ENCODE assay signal across 9 cellular contexts in genomic region chr3:117997201-117998049, GRCh38.
DNase-seq lines count a peak whose midpoint lies in the region; ATAC-seq and TF ChIP-seq lines count a peak whose summit lies in the region.
"Had no signal": no experiment of that assay in that cellular context is flagged by ENCODE, and none has a peak within 500 bp of the region (broad histone marks: within the 10 kb centered on the region; RNA-seq: fewer than 3 reads in every experiment).

No MANE protein-coding gene starts in this region.

- H3K4me3 Mint-ChIP-seq in CD4-positive, alpha-beta memory T cell: no peak overlapping the region
- H3K4me3 Mint-ChIP-seq in activated CD4-positive, alpha-beta T cell treated with anti-CD3 and anti-CD28 coated beads, Interleukin-2, amount 10 ng/mL, durations not matched to agents 24 days and 14 days: no peak overlapping the region
- H3K4me3 Mint-ChIP-seq: T-helper 1 cell treated with Interleukin-12 subunit alpha and Interleukin-12 subunit beta and Interleukin-4 antibody, amounts not matched to agents 30 μg/mL and 1 μg/mL, for 36 hours had no signal

- POLR2A ChIA-PET in CD4-positive, alpha-beta memory T cell (lab: Charles Lee; ENCODE audit: partially characterized antibody): no interaction called here

- peak; percentile 93 for TF ChIP-seq CTCF in epithelial cell of proximal tubule (conservative IDR thresholded peaks at IDR 0.05; ENCODE audit: low read depth, low read length)

- H3K9me3 ChIP-seq in CD4-positive, alpha-beta memory T cell (ENCODE audit: control insufficient read depth in 1 of 2, low read length in 2 of 2): no peaks in the 10 kb centered on the region

- intact Hi-C loops in CD4-positive, alpha-beta memory T cell (cut with micrococcal nuclease): no loop called here
- intact Hi-C loops in activated CD4-positive, alpha-beta T cell treated with anti-CD3 and anti-CD28 coated beads, Interleukin-2, amount 10 ng/mL, durations not matched to agents 24 days and 14 days (cut with micrococcal nuclease): no loop called here

- CTCF ChIA-PET in CD4-positive, alpha-beta memory T cell (lab: Charles Lee; ENCODE audit: partially characterized antibody): interaction anchor here (1.0 kb wide), 1 partner anchor 11 kb away, joined by 3 read pairs; no protein-coding TSS in a partner anchor

- H3K27me3 ChIP-seq in CD4-positive, alpha-beta memory T cell (ENCODE audit: insufficient read depth, low read length): no peaks in the 10 kb centered on the region

- peak; percentile 98 for ATAC-seq in GM19372 (IDR thresholded peaks at IDR 0.05; ENCODE audit: low read depth, unreplicated experiment)
- peak; percentile 88 for ATAC-seq in HG03378 (IDR thresholded peaks at IDR 0.05; ENCODE audit: unreplicated experiment)

- H3K27ac Mint-ChIP-seq in CD4-positive, alpha-beta memory T cell: no peak overlapping the region
- H3K27ac Mint-ChIP-seq in activated CD4-positive, alpha-beta T cell treated with anti-CD3 and anti-CD28 coated beads, Interleukin-2, amount 10 ng/mL, durations not matched to agents 24 days and 14 days: no peak overlapping the region
- H3K27ac Mint-ChIP-seq: T-helper 1 cell treated with Interleukin-12 subunit alpha and Interleukin-12 subunit beta and Interleukin-4 antibody, amounts not matched to agents 30 μg/mL and 1 μg/mL, for 36 hours had no signal

- peaks cover 0 to 6% (median 0%) of the 10 kb centered on the region in 8 donors for H3K9me3 Mint-ChIP-seq in CD4-positive, alpha-beta memory T cell
- no peaks in the 10 kb centered on the region for H3K9me3 Mint-ChIP-seq in activated CD4-positive, alpha-beta T cell treated with anti-CD3 and anti-CD28 coated beads, Interleukin-2, amount 10 ng/mL, durations not matched to agents 24 days and 14 days
- H3K9me3 Mint-ChIP-seq: T-helper 1 cell treated with Interleukin-12 subunit alpha and Interleukin-12 subunit beta and Interleukin-4 antibody, amounts not matched to agents 30 μg/mL and 1 μg/mL, for 36 hours had no signal

- H3K4me3 ChIP-seq in CD4-positive, alpha-beta memory T cell (ENCODE audit: low read length in 2 of 2): no peak overlapping the region
- H3K4me3 ChIP-seq in epithelial cell of proximal tubule (ENCODE audit: low read depth, low read length): peak overlapping the region; percentile 47

- peak in 3 of 5 donors; percentile 3 to 13 (median 6) for DNase-seq in CD4-positive, alpha-beta memory T cell
- DNase-seq in NCI-H2196 treated with DMSO at 0.1 percent for 48 hours (lab: John Stamatoyannopoulos, UW; ENCODE audit: unreplicated experiment): peak; percentile 75
- DNase-seq in activated CD4-positive, alpha-beta T cell treated with anti-CD3 and anti-CD28 coated beads, Interleukin-2, amount 10 ng/mL, durations not matched to agents 24 days and 14 days: peak; percentile 86
- peak; percentile 13 for DNase-seq in epithelial cell of proximal tubule (ENCODE audit: low read depth)
- DNase-seq in mesenteric fat pad (ENCODE audit: low spot score): peak; percentile 90
- DNase-seq in stimulated activated CD8-positive, alpha-beta memory T cell treated with anti-CD3 and anti-CD28 coated beads, Interleukin-7, amount 100 ng/mL, for 24 hours (ENCODE audit: low read depth): peak; percentile 18

- H3K36me3 Mint-ChIP-seq in CD4-positive, alpha-beta memory T cell: no peaks in the 10 kb centered on the region
- no peaks in the 10 kb centered on the region for H3K36me3 Mint-ChIP-seq in activated CD4-positive, alpha-beta T cell treated with anti-CD3 and anti-CD28 coated beads, Interleukin-2, amount 10 ng/mL, durations not matched to agents 24 days and 14 days (ENCODE audit: low read depth)

- H3K27ac ChIP-seq in CD4-positive, alpha-beta memory T cell (ENCODE audit: low read depth, low read length): no peak overlapping the region

- no peaks in the 10 kb centered on the region for H3K36me3 ChIP-seq in CD4-positive, alpha-beta memory T cell (ENCODE audit: insufficient read depth, low read length)

- H3K4me1 ChIP-seq in CD4-positive, alpha-beta memory T cell (ENCODE audit: insufficient read depth, low read length): no peaks in the 10 kb centered on the region

- peaks cover 0 to 6% of the 10 kb centered on the region in 2 donors for H3K27me3 Mint-ChIP-seq in CD4-positive, alpha-beta memory T cell
- peaks cover 5% of the 10 kb centered on the region for H3K27me3 Mint-ChIP-seq in activated CD4-positive, alpha-beta T cell treated with anti-CD3 and anti-CD28 coated beads, Interleukin-2, amount 10 ng/mL, durations not matched to agents 24 days and 14 days

- H3K4me1 Mint-ChIP-seq in CD4-positive, alpha-beta memory T cell: no peaks in the 10 kb centered on the region
- no peaks in the 10 kb centered on the region for H3K4me1 Mint-ChIP-seq in activated CD4-positive, alpha-beta T cell treated with anti-CD3 and anti-CD28 coated beads, Interleukin-2, amount 10 ng/mL, durations not matched to agents 24 days and 14 days

Comparison
In these comparisons a context has a peak if more than half of its experiments do, and no peak if none do; other contexts are left out.
1. DNase-seq: peak in every context shown above with its lines; median percentile 90 in mesenteric fat pad; 86 in activated CD4-positive, alpha-beta T cell treated with anti-CD3 and anti-CD28 coated beads, Interleukin-2, amount 10 ng/mL, durations not matched to agents 24 days and 14 days; 75 in NCI-H2196 treated with DMSO at 0.1 percent for 48 hours; 18 in stimulated activated CD8-positive, alpha-beta memory T cell treated with anti-CD3 and anti-CD28 coated beads, Interleukin-7, amount 100 ng/mL, for 24 hours; 13 in epithelial cell of proximal tubule; 6 in CD4-positive, alpha-beta memory T cell.